Comparison of ENCODE assay signal across 8 cellular contexts in the genomic region with DNA sequence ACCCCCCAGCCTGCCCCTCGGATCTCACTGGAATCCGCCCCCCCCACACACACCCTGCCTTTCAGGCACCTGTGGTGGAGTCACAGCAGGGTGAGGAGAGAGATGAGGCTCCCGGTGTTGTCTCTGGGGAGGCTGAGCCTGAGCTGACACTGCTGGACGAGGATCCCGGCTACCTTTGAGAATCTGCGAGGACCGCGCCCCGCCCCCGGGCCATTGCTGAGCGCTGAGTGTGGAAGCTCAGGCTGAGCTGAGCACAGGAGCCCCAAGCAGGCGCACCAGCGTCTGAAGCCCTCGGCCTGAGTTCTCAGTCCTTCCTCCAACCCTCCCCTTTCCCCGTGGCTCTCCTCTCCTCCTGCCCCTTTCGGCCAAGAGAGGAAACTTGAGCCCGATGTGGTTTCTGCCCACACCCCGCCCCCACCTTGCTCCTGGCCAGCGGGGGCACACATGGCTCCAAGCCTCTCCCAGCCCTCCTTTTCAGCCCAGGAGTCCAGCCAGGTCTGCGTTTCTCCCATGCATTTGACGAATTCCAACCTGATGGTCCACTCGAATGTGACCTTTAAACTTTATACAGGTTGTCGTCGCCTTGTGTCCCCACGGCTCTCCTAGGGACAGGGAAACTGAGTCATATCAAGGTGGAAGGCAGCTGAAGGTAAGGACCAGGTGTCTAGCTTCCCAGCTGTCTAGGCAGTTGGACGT. TPM values are rescaled to one million over a fixed set of nuclear protein-coding genes. Genes with fewer than 3 reads are reported as not detected.
DNase-seq lines count a peak whose midpoint lies in the region; ATAC-seq and TF ChIP-seq lines count a peak whose summit lies in the region.

TSS of gene NFE2 (minus strand) at position 284 of the 696 bp plus-strand sequence. CDS start 5,767 bp downstream, outside the sequence.

- peaks cover 85% of the 10 kb centered on the region for H3K27me3 Mint-ChIP-seq in CD4-positive, CD25-positive, alpha-beta regulatory T cell

- ATAC-seq in CD4-positive, CD25-positive, alpha-beta regulatory T cell (ENCODE audit: low read depth in 2 of 2), result peak; percentile 49 to 65
- peak; percentile 60 for ATAC-seq in left lobe of liver

- no peak for TF ChIP-seq EP300 in tibial nerve (IDR thresholded peaks at IDR 0.05)

- no peaks in the 10 kb centered on the region for H3K36me3 ChIP-seq in CD4-positive, CD25-positive, alpha-beta regulatory T cell (ENCODE audit: control insufficient read depth, insufficient read depth, low read length)
- H3K36me3 ChIP-seq in HUES48 (ENCODE audit: control insufficient read depth, insufficient read depth, low read length) (no peaks in the 10 kb centered on the region), tibial nerve (no peaks in the 10 kb centered on the region)

- H3K4me3 Mint-ChIP-seq in CD4-positive, CD25-positive, alpha-beta regulatory T cell, result peak within 1 kb of the TSS in 1 of 4 donors; percentile 68

- TF ChIP-seq CTCF in tibial nerve (IDR thresholded peaks at IDR 0.05), result no peak

- H3K27ac ChIP-seq in CD4-positive, CD25-positive, alpha-beta regulatory T cell (ENCODE audit: insufficient read depth, low read length, poor library complexity, severe bottlenecking), result no peak within 1 kb of the TSS
- H3K27ac ChIP-seq in HUES48 (ENCODE audit: low read depth, low read length), result peak within 1 kb of the TSS; percentile 85
- H3K27ac ChIP-seq in tibial nerve, result no peak within 1 kb of the TSS

- peak within 1 kb of the TSS; percentile 49 for H3K9ac ChIP-seq in HUES48 (ENCODE audit: low read depth, low read length)

- no peaks in the 10 kb centered on the region for H3K9me3 Mint-ChIP-seq in CD4-positive, CD25-positive, alpha-beta regulatory T cell

- no peaks in the 10 kb centered on the region for H3K9me3 ChIP-seq in CD4-positive, CD25-positive, alpha-beta regulatory T cell (ENCODE audit: control insufficient read depth in 2 of 2, low read length in 2 of 2)
- no peaks in the 10 kb centered on the region for H3K9me3 ChIP-seq in HUES48 (ENCODE audit: control insufficient read depth, insufficient read depth, low read length)
- no peaks in the 10 kb centered on the region for H3K9me3 ChIP-seq in tibial nerve

- TF ChIP-seq POLR2A in tibial nerve (IDR thresholded peaks at IDR 0.05), result no peak

- H3K4me1 ChIP-seq in CD4-positive, CD25-positive, alpha-beta regulatory T cell (ENCODE audit: control insufficient read depth, insufficient read depth, low read length, poor library complexity, severe bottlenecking), result peaks cover 14% of the 10 kb centered on the region
- peaks cover 41% of the 10 kb centered on the region for H3K4me1 ChIP-seq in HUES48 (ENCODE audit: control insufficient read depth, insufficient read depth, low read length)
- H3K4me1 ChIP-seq in tibial nerve, result peaks cover 0 to 22% (median 14%) of the 10 kb centered on the region in 4 donors

- H3K27me3 ChIP-seq in CD4-positive, CD25-positive, alpha-beta regulatory T cell (ENCODE audit: control insufficient read depth, insufficient read depth, low read length), result peaks cover 52% of the 10 kb centered on the region
- H3K27me3 ChIP-seq in HUES48 (ENCODE audit: control insufficient read depth, insufficient read depth, low read length) (peaks cover 9% of the 10 kb centered on the region), tibial nerve (peaks cover 0 to 57% of the 10 kb centered on the region in 2 donors)

- H3K36me3 Mint-ChIP-seq in CD4-positive, CD25-positive, alpha-beta regulatory T cell, result no peaks in the 10 kb centered on the region

- peaks cover 0 to 22% (median 4%) of the 10 kb centered on the region in 4 donors for H3K4me1 Mint-ChIP-seq in CD4-positive, CD25-positive, alpha-beta regulatory T cell

- H3K27ac Mint-ChIP-seq in CD4-positive, CD25-positive, alpha-beta regulatory T cell, result no peak within 1 kb of the TSS

- H3K4me3 ChIP-seq in CD4-positive, CD25-positive, alpha-beta regulatory T cell (ENCODE audit: low read depth, low read length), result no peak within 1 kb of the TSS
- H3K4me3 ChIP-seq in HUES48 (ENCODE audit: low read depth, low read length) (peak within 1 kb of the TSS; percentile 57), tibial nerve (peak within 1 kb of the TSS in 2 of 4 donors; percentile 17 to 28)

- DNase-seq in CD4-positive, CD25-positive, alpha-beta regulatory T cell, result peak in 1 of 3 donors; percentile 31
- peak; percentile 75 for DNase-seq in SK-N-DZ (ENCODE audit: low spot score)
- DNase-seq in cerebellar cortex (ENCODE audit: low spot score), result peak; percentile 61
- peak; percentile 61 for DNase-seq in left lobe of liver (ENCODE audit: low spot score)
- peak; percentile 56 for DNase-seq in stromal cell of bone marrow (ENCODE audit: low read depth)
- no peak for DNase-seq in tibial nerve (ENCODE audit: low spot score in 2 of 2)
- no peak for DNase-seq in NK-92 treated with Interleukin-12 subunit alpha and Interleukin-12 subunit beta, amount 100 ng/mL, for 24 hours (lab: John Stamatoyannopoulos, UW)

- WGBS in tibial nerve, 2 donors, result 7 to 8% methylated on average over 26 of the region's 26 CpGs

RNA-seq across cellular contexts. Expression of gene NFE2, which starts in this region (rescaled TPM):
- total RNA-seq in CD4-positive, CD25-positive, alpha-beta regulatory T cell, result 2.8 TPM
- under 1 TPM in 1 of 4 donors, not detected in 3; 0.18 TPM for polyA plus RNA-seq in CD4-positive, CD25-positive, alpha-beta regulatory T cell
- 0.15 and 0.51 TPM in 2 replicates for polyA plus RNA-seq in SK-N-DZ (2014; cell fraction: cytosol; rRNA removed)
- 0.47 TPM in 1 of 2 replicates, not detected in the other for polyA plus RNA-seq in SK-N-DZ (2014; cell fraction: nucleus; rRNA removed)
- 0.68 TPM for total RNA-seq in left lobe of liver
- total RNA-seq in tibial nerve, result not detected

Comparison
In these comparisons a context has a peak if more than half of its experiments do, and no peak if none do; other contexts are left out.
1. Peak in DNase-seq and ATAC-seq in left lobe of liver; RNA of the gene not detected or under 1 TPM.
2. DNase-seq: peak in SK-N-DZ (single experiment), cerebellar cortex (single experiment) and stromal cell of bone marrow (single experiment); none in tibial nerve (0 of 2) and NK-92 treated with Interleukin-12 subunit alpha and Interleukin-12 subunit beta, amount 100 ng/mL, for 24 hours (single experiment).